Comparison of ENCODE assay signal across 16 cellular contexts in genomic region chr13:95341441-95341840, GRCh38.
"Had no signal": no experiment of that assay in that cellular context is flagged by ENCODE, and none has a peak within 500 bp of the region (broad histone marks: within the 10 kb centered on the region; RNA-seq: fewer than 3 reads in every experiment).

No MANE protein-coding gene starts in this region.

- H3K27me3 ChIP-seq: heart right ventricle, right atrium auricular region, suprapubic skin had no signal

- H3K4me1 ChIP-seq: right atrium auricular region, suprapubic skin had no signal

- H3K9me3 ChIP-seq: heart right ventricle, right atrium auricular region, suprapubic skin had no signal

- H3K4me3 ChIP-seq: coronary artery, heart right ventricle, right atrium auricular region, skin epidermis, suprapubic skin had no signal

- H3K27ac ChIP-seq: coronary artery, heart right ventricle, right atrium auricular region, skin epidermis, suprapubic skin had no signal

- ATAC-seq: activated CD4-positive, alpha-beta T cell treated with anti-CD3 and anti-CD28 coated beads for 36 hours; heart right ventricle; natural killer cell treated with Interleukin-12 subunit alpha and Interleukin-12 subunit beta and Interleukin-15 and Interleukin-18, amount 100 ng/mL, for 72 hours; WTC11 had no signal

- H3K36me3 ChIP-seq: heart right ventricle, right atrium auricular region, suprapubic skin had no signal

- DNase-seq: activated CD4-positive, alpha-beta T cell treated with anti-CD3 and anti-CD28 coated beads for 36 hours; activated CD4-positive, alpha-beta T cell treated with anti-CD3 and anti-CD28 coated beads, Interleukin-2, amount 50 U/mL, for 48 hours; activated T-cell treated with anti-CD3 and anti-CD28 coated beads for 4 hours; amniotic stem cell; erythroblast; heart right ventricle; nucleus accumbens; stimulated activated CD4-positive, alpha-beta T cell treated with anti-CD3 and anti-CD28 coated beads, Interleukin-15, amount 100 ng/mL, for 24 hours; stimulated activated CD4-positive, alpha-beta T cell treated with anti-CD3 and anti-CD28 coated beads, Interleukin-2, amount 100 ng/mL, for 48 hours; trophoblast cell had no signal
